In the genomic region with DNA sequence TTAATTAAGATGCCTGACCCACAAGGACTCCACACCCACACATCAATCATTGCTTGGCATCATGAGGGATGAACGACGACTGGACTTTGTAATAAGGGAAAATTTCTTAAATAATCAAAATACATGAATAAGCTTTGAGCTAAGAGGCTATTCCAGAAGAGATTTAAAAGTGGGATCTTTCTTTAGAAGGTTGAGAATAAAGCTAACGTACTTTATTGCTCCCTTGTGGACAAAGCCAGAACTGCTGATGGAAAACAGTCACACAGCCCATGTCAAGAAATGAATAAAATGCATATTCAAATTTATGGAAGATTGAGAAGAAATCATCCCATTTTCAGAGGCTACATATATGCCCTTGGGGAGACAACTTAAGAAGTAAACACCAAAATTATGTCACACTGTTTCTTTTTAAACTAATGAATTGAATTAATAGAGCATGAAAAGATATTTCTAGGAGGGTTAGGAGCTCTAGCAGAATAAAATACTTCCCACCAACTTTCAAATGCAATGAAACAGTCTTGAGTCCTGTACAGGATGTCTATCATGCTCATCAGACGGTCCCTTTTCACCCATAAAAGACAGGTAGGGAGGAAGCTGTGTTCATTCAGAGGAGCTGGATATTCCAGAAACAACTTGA, we compare ENCODE assay signal across 9 cellular contexts.
A peak's percentile ranks its signal among the peaks of the same experiment; 100 is the strongest.
DNase-seq lines count a peak whose midpoint lies in the region; ATAC-seq, FAIRE-seq and TF ChIP-seq lines count a peak whose summit lies in the region.
"Had no signal": no experiment of that assay in that cellular context is flagged by ENCODE, and none has a peak within 500 bp of the region (broad histone marks: within the 10 kb centered on the region; RNA-seq: fewer than 3 reads in every experiment).

No MANE protein-coding gene starts in this region.

- H3K27ac ChIP-seq in astrocyte (ENCODE audit: low read depth, low read length) = no peak overlapping the region
- H3K27ac ChIP-seq in upper lobe of right lung = no peak overlapping the region

- H3K9me3 ChIP-seq in astrocyte (ENCODE audit: insufficient read depth, low read depth, low read length) = no peaks in the 10 kb centered on the region
- no peaks in the 10 kb centered on the region for H3K9me3 ChIP-seq in upper lobe of right lung

- H3K9ac ChIP-seq in astrocyte (ENCODE audit: low read length) = no peak overlapping the region

- no peak for FAIRE-seq in astrocyte (lab: Jason Lieb, UNC)

- H2AFZ ChIP-seq in astrocyte (ENCODE audit: low read depth, low read length) = no peak overlapping the region

- H3K27me3 Mint-ChIP-seq in astrocyte (ENCODE audit: low read depth, unreplicated experiment) = no peaks in the 10 kb centered on the region
- H3K27me3 Mint-ChIP-seq: dendritic cell treated with granulocyte-macrophage colony-stimulating factor and Interleukin-4, amounts not matched to agents 40 ng/mL and 50 ng/mL, for 4 days had no signal

- H3K4me1 ChIP-seq in astrocyte (ENCODE audit: insufficient read depth, low read length) = no peaks in the 10 kb centered on the region
- no peaks in the 10 kb centered on the region for H3K4me1 ChIP-seq in upper lobe of right lung

- peak; percentile 58; the same call in 1 of the 2 replicates for TF ChIP-seq CTCF in LNCaP clone FGC (IDR thresholded peaks at IDR 0.05; ENCODE audit: control insufficient read depth, extremely low read depth, insufficient read depth)
- peak; percentile 73 for TF ChIP-seq CTCF in astrocyte (IDR thresholded peaks at IDR 0.05; ENCODE audit: insufficient read depth, low read depth, low read length)
- peak; percentile 69 for TF ChIP-seq CTCF in upper lobe of right lung (IDR thresholded peaks at IDR 0.05)

- H3K9me3 Mint-ChIP-seq in astrocyte (ENCODE audit: unreplicated experiment) = no peaks in the 10 kb centered on the region
- H3K9me3 Mint-ChIP-seq: dendritic cell treated with granulocyte-macrophage colony-stimulating factor and Interleukin-4, amounts not matched to agents 40 ng/mL and 50 ng/mL, for 4 days had no signal

- ATAC-seq in upper lobe of right lung = peak; percentile 41
- no peak for ATAC-seq in GM19463 (IDR thresholded peaks at IDR 0.05; ENCODE audit: unreplicated experiment)

- H3K4me2 ChIP-seq in astrocyte (ENCODE audit: low read length) = no peak overlapping the region

- no peak overlapping the region for H3K27ac Mint-ChIP-seq in astrocyte (ENCODE audit: unreplicated experiment)
- H3K27ac Mint-ChIP-seq: dendritic cell treated with granulocyte-macrophage colony-stimulating factor and Interleukin-4, amounts not matched to agents 40 ng/mL and 50 ng/mL, for 4 days had no signal

- DNase-seq in activated CD8-positive, alpha-beta memory T cell treated with anti-CD3 and anti-CD28 coated beads for 24 hours = peak; percentile 9
- DNase-seq in activated CD8-positive, alpha-beta memory T cell treated with anti-CD3 and anti-CD28 coated beads, Interleukin-2, amount 50 U/mL, for 4 hours = no peak
- no peak for DNase-seq in LNCaP clone FGC (ENCODE audit: low read depth)
- DNase-seq in astrocyte (ENCODE audit: low read depth) = peak; percentile 7
- DNase-seq in iris pigment epithelial cell (ENCODE audit: low read depth) = peak; percentile 41
- no peak for DNase-seq in upper lobe of right lung
- no peak for DNase-seq in NCI-H128 (lab: John Stamatoyannopoulos, UW; ENCODE audit: unreplicated experiment)

- H4K20me1 ChIP-seq in astrocyte (ENCODE audit: insufficient read depth, low read length) = peaks cover 6% of the 10 kb centered on the region

- H3K4me3 ChIP-seq in LNCaP clone FGC (ENCODE audit: low read depth, low read length) = no peak overlapping the region
- no peak overlapping the region for H3K4me3 ChIP-seq in astrocyte (ENCODE audit: insufficient read depth, low read depth, low read length)
- H3K4me3 ChIP-seq in upper lobe of right lung = no peak overlapping the region

- H3K36me3 ChIP-seq in astrocyte (ENCODE audit: insufficient read depth, low read length) (peaks cover 4% of the 10 kb centered on the region), upper lobe of right lung (peaks cover 10% of the 10 kb centered on the region)

- intact Hi-C loops in upper lobe of right lung (cut with DNase I) = no loop called here

- H3K79me2 ChIP-seq in astrocyte (ENCODE audit: insufficient read depth, low read length) = no peaks in the 10 kb centered on the region

- H3K4me3 Mint-ChIP-seq in astrocyte (ENCODE audit: unreplicated experiment) = no peak overlapping the region
- H3K4me3 Mint-ChIP-seq: dendritic cell treated with granulocyte-macrophage colony-stimulating factor and Interleukin-4, amounts not matched to agents 40 ng/mL and 50 ng/mL, for 4 days had no signal

- H3K27me3 ChIP-seq in astrocyte (ENCODE audit: insufficient read depth, low read length) (no peaks in the 10 kb centered on the region), upper lobe of right lung (no peaks in the 10 kb centered on the region)

- no peaks in the 10 kb centered on the region for H3K4me1 Mint-ChIP-seq in astrocyte (ENCODE audit: low read depth, unreplicated experiment)

- H3K36me3 Mint-ChIP-seq in astrocyte (ENCODE audit: low read depth, unreplicated experiment) = peaks cover 1% of the 10 kb centered on the region

Comparison
In these comparisons a context has a peak if more than half of its experiments do, and no peak if none do; other contexts are left out.
1. DNase-seq: peak in activated CD8-positive, alpha-beta memory T cell treated with anti-CD3 and anti-CD28 coated beads for 24 hours (single experiment), astrocyte (single experiment) and iris pigment epithelial cell (single experiment); none in activated CD8-positive, alpha-beta memory T cell treated with anti-CD3 and anti-CD28 coated beads, Interleukin-2, amount 50 U/mL, for 4 hours (single experiment), LNCaP clone FGC (single experiment), upper lobe of right lung (single experiment) and NCI-H128 (single experiment).
2. Peak in every context shown above with its lines, with median percentiles within 50 percentile points of each other: CTCF ChIP-seq.